8 cellular contexts compared by ENCODE assay signal in genomic region chr16:30787613-30788378, GRCh38. TPM values are rescaled to one million over a fixed set of nuclear protein-coding genes. Genes with fewer than 3 reads are reported as not detected.
A peak's percentile ranks its signal among the peaks of the same experiment; 100 is the strongest.
DNase-seq lines count a peak whose midpoint lies in the region; ATAC-seq and TF ChIP-seq lines count a peak whose summit lies in the region.

No MANE protein-coding gene starts in this region.

- H3K36me3 Mint-ChIP-seq in CD8-positive, alpha-beta T cell, result peaks cover 8% of the 10 kb centered on the region

- H3K9me3 ChIP-seq in CD8-positive, alpha-beta T cell (ENCODE audit: low read length), result no peaks in the 10 kb centered on the region
- no peaks in the 10 kb centered on the region for H3K9me3 ChIP-seq in esophagus squamous epithelium
- H3K9me3 ChIP-seq in osteoblast (ENCODE audit: low read depth, low read length), result no peaks in the 10 kb centered on the region

- peaks cover 5% of the 10 kb centered on the region for H4K20me1 ChIP-seq in osteoblast (ENCODE audit: insufficient read depth, low read length)

- TF ChIP-seq POLR2A in esophagus squamous epithelium (IDR thresholded peaks at IDR 0.05), result no peak

- H3K4me2 ChIP-seq in osteoblast (ENCODE audit: insufficient read depth, low read length), result peak overlapping the region; percentile 93

- H3K79me2 ChIP-seq in osteoblast (ENCODE audit: insufficient read depth, low read length), result peaks cover 31% of the 10 kb centered on the region

- H3K4me3 Mint-ChIP-seq in CD8-positive, alpha-beta T cell, result peak overlapping the region; percentile 83

- H3K36me3 ChIP-seq in CD8-positive, alpha-beta T cell (ENCODE audit: insufficient read depth, low read length), result no peaks in the 10 kb centered on the region
- H3K36me3 ChIP-seq in esophagus squamous epithelium (peaks cover 0 to 18% (median 4%) of the 10 kb centered on the region in 3 donors), osteoblast (ENCODE audit: insufficient read depth, low read length) (peaks cover 8% of the 10 kb centered on the region)

- H3K4me3 ChIP-seq in CD8-positive, alpha-beta T cell (ENCODE audit: low read depth, low read length), result peak overlapping the region; percentile 99
- H3K4me3 ChIP-seq in esophagus squamous epithelium (peak overlapping the region; percentile 93 to 99 (median 96)), osteoblast (ENCODE audit: insufficient read depth, low read length) (peak overlapping the region; percentile 97)

- H3K4me1 Mint-ChIP-seq in CD8-positive, alpha-beta T cell (ENCODE audit: low read depth), result peaks cover 15% of the 10 kb centered on the region

- ATAC-seq in CD8-positive, alpha-beta T cell, result no peak
- ATAC-seq in GM18870 (IDR thresholded peaks at IDR 0.05; ENCODE audit: unreplicated experiment), result no peak

- H3K27ac ChIP-seq in CD8-positive, alpha-beta T cell (ENCODE audit: low read depth, low read length), result no peak overlapping the region
- H3K27ac ChIP-seq in RWPE1 (peak overlapping the region; percentile 84), esophagus squamous epithelium (peak overlapping the region; percentile 77 to 94 (median 91)), osteoblast (ENCODE audit: low read depth, low read length) (peak overlapping the region; percentile 80)

- no peak for DNase-seq in CD8-positive, alpha-beta T cell
- DNase-seq in RWPE1 (ENCODE audit: low spot score) (no peak), esophagus squamous epithelium (lab: John Stamatoyannopoulos, UW) (no peak), osteoblast (ENCODE audit: insufficient read length, low spot score, missing footprints) (no peak), SW 1271 (lab: John Stamatoyannopoulos, UW) (no peak), cerebellar nuclear complex (lab: John Stamatoyannopoulos, UW) (no peak), NCI-H2171 (lab: John Stamatoyannopoulos, UW) (no peak)

- 45 to 54% methylated on average over 10 of the region's 11 CpGs for WGBS in esophagus squamous epithelium, 2 donors

- H3K9me3 Mint-ChIP-seq in CD8-positive, alpha-beta T cell, result no peaks in the 10 kb centered on the region

- no peaks in the 10 kb centered on the region for H3K27me3 Mint-ChIP-seq in CD8-positive, alpha-beta T cell (ENCODE audit: low read depth)

- POLR2A ChIA-PET in CD8-positive, alpha-beta T cell (lab: Charles Lee), result interaction anchor here (1.0 to 1.6 kb wide), 2 partner anchors 15 to 18 kb away, joined by 3 to 12 read pairs; no protein-coding TSS in a partner anchor
- POLR2A ChIA-PET in RWPE1 (lab: Yijun Ruan, JAX; ENCODE audit: low non-redundant PET), result interaction anchor here (1.5 kb wide), 1 partner anchor 18 kb away, joined by 12 read pairs; no protein-coding TSS in a partner anchor

- H3K4me1 ChIP-seq in CD8-positive, alpha-beta T cell (ENCODE audit: insufficient read depth, low read length), result peaks cover 17% of the 10 kb centered on the region
- H3K4me1 ChIP-seq in esophagus squamous epithelium (peaks cover 10 to 31% (median 15%) of the 10 kb centered on the region in 3 donors), osteoblast (ENCODE audit: insufficient read depth, low read length) (peaks cover 11% of the 10 kb centered on the region)

- H3K27ac Mint-ChIP-seq in CD8-positive, alpha-beta T cell, result no peak overlapping the region

- H3K27me3 ChIP-seq in CD8-positive, alpha-beta T cell (ENCODE audit: insufficient read depth, low read length), result no peaks in the 10 kb centered on the region
- H3K27me3 ChIP-seq in esophagus squamous epithelium (peaks cover 0 to 5% (median 0%) of the 10 kb centered on the region in 4 donors), osteoblast (ENCODE audit: insufficient read depth, low read length) (no peaks in the 10 kb centered on the region)

- intact Hi-C loops in CD8-positive, alpha-beta T cell (cut with DNase I, micrococcal nuclease), result loop anchor here in 1 of 2 experiments (1.0 kb wide), 1 partner anchor 18 kb away; no protein-coding TSS in a partner anchor
- intact Hi-C loops in esophagus squamous epithelium (cut with DNase I), result no loop called here

- H2AFZ ChIP-seq in osteoblast (ENCODE audit: low read length), result peak overlapping the region; percentile 89

- no peak for TF ChIP-seq CTCF in CD8-positive, alpha-beta T cell (IDR thresholded peaks at IDR 0.05)
- TF ChIP-seq CTCF in RWPE1 (conservative IDR thresholded peaks at IDR 0.05; ENCODE audit: low read depth), result no peak
- no peak for TF ChIP-seq CTCF in esophagus squamous epithelium (IDR thresholded peaks at IDR 0.05)
- no peak for TF ChIP-seq CTCF in osteoblast (IDR thresholded peaks at IDR 0.05; ENCODE audit: extremely low read depth, low read depth, low read length)

- CTCF ChIA-PET in CD8-positive, alpha-beta T cell (lab: Charles Lee), result no interaction called here
- CTCF ChIA-PET in RWPE1 (lab: Yijun Ruan, JAX), result no interaction called here

RNA-seq across cellular contexts. Expression of gene ZNF629, which starts 0.8 kb away (rescaled TPM):
- 1 to 10 TPM; 1.7 to 1.9 TPM for total RNA-seq in CD8-positive, alpha-beta T cell
- total RNA-seq in esophagus squamous epithelium (10 to 100 TPM in 1 of 4 donors, 1 to 10 TPM in 3; 5.0 to 11.4 (median 6.2) TPM), osteoblast (15.3 and 16.3 TPM in 2 replicates)

RNA-seq across cellular contexts. Expression of gene RNF40, which starts 25.7 kb away (rescaled TPM):
- 100 to 1,000 TPM in 1 of 2 experiments, 10 to 100 TPM in 1; 98.7 to 101 TPM for total RNA-seq in CD8-positive, alpha-beta T cell
- total RNA-seq in esophagus squamous epithelium, result 10 to 100 TPM; 53.8 to 81.1 (median 73.4) TPM
- 63.1 and 88.3 TPM in 2 replicates for total RNA-seq in osteoblast

RNA-seq across cellular contexts. Expression of gene CFAP119, which starts 25.9 kb away (rescaled TPM):
- 1 to 10 TPM; 2.7 to 3.6 TPM for total RNA-seq in CD8-positive, alpha-beta T cell
- total RNA-seq in esophagus squamous epithelium (1 to 10 TPM in 3 of 4 donors, not detected in 1; 1.3 to 5.0 (median 3.4) TPM), osteoblast (2.4 and 2.9 TPM in 2 replicates)

RNA-seq across cellular contexts. Expression of gene PHKG2, which starts 39.6 kb away (rescaled TPM):
- 10 to 100 TPM; 26.4 to 36.3 TPM for total RNA-seq in CD8-positive, alpha-beta T cell
- total RNA-seq in esophagus squamous epithelium, result 10 to 100 TPM; 18.6 to 27.8 (median 21.7) TPM
- 20.3 and 25.0 TPM in 2 replicates for total RNA-seq in osteoblast
